Comparison of ENCODE assay signal across 8 cellular contexts in the genomic region with DNA sequence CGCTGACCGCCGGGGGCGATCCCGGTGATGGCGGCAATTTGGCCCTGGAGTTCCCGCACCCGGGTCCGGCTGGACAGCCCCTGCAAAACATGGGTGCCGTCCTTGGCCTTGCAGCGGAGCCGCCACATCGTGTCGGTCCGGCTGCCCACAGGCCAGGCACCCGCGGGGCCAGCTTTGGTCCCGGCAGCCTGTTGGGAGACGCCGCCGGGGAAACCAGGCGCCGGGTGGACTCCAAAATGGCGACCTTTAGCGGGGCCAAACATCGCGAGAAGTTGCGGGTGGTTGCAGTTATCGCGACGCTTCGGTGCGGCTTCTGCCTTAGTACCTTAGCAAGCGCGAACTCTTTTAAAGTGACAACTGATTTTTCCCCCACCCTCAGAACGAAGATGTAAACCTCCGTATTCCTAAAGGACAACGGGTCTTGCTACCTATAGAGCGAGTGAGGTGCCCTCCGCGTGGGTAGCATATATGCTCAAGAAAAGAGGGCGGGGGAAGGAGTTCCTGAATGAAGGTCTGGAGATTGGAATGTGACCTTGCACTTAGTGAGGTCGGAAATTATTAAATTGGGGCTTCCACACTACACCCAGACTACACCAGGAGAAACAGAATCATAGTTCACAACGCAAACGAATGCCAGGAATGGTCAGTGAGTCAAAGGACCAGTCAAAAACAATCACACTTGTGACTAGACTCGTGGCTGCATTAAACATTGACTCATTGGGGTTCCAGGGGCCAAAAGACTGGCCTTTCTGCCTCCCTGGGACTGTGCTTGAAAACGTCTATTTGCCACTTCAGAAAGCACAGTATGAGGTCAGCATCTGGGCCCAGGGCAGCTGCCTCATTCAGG. TPM values are rescaled to one million over a fixed set of nuclear protein-coding genes. Genes with fewer than 3 reads are reported as not detected.
A peak's percentile ranks its signal among the peaks of the same experiment; 100 is the strongest.
DNase-seq lines count a peak whose midpoint lies in the region; ATAC-seq, FAIRE-seq and TF ChIP-seq lines count a peak whose summit lies in the region.

A gene (minus strand): TSS at position 441 of the 847 bp plus-strand sequence. CDS start 178 bp downstream, at position 263.

- peaks cover 37% of the 10 kb centered on the region for H3K4me1 ChIP-seq in endocrine pancreas (ENCODE audit: control insufficient read depth, insufficient read depth, low read length)
- no peaks in the 10 kb centered on the region for H3K4me1 ChIP-seq in mesendoderm (ENCODE audit: control insufficient read depth, low read depth, low read length)

- peak within 1 kb of the TSS; percentile 100 for H3K9ac ChIP-seq in endocrine pancreas (ENCODE audit: control insufficient read depth, insufficient read depth, low read length)
- peak within 1 kb of the TSS; percentile 92 for H3K9ac ChIP-seq in mesendoderm (ENCODE audit: low read length)

- FAIRE-seq in GM19239 (lab: Jason Lieb, UNC), result peak; percentile 85

- H3K36me3 ChIP-seq in endocrine pancreas (ENCODE audit: control insufficient read depth, insufficient read depth, low read length) (peaks cover 4% of the 10 kb centered on the region), mesendoderm (ENCODE audit: control insufficient read depth, insufficient read depth, low read length) (peaks cover 3% of the 10 kb centered on the region)

- H3K27ac Mint-ChIP-seq in activated CD8-positive, alpha-beta memory T cell treated with anti-CD3 and anti-CD28 coated beads, Interleukin-2, amount 10 ng/mL, durations not matched to agents 7 days and 5 days, result peak within 1 kb of the TSS; percentile 93

- H3K4me3 Mint-ChIP-seq in activated CD8-positive, alpha-beta memory T cell treated with anti-CD3 and anti-CD28 coated beads, Interleukin-2, amount 10 ng/mL, durations not matched to agents 7 days and 5 days, result peak within 1 kb of the TSS; percentile 95

- H2BK5ac ChIP-seq in mesendoderm (ENCODE audit: low read length), result no peak within 1 kb of the TSS

- WGBS in mesendoderm (ENCODE audit: extremely low coverage, insufficient coverage, low lambda C conversion rate), result no CpG with 5 or more reads among the region's 47 CpGs

- no peak within 1 kb of the TSS for H2BK15ac ChIP-seq in mesendoderm (replicated peaks; ENCODE audit: low read depth)

- H3K79me2 ChIP-seq in mesendoderm (ENCODE audit: control insufficient read depth, insufficient read depth, low read length), result peaks cover 23% of the 10 kb centered on the region

- H3K27ac ChIP-seq in mesendoderm (ENCODE audit: low read depth, low read length), result peak within 1 kb of the TSS; percentile 87

- H3K4ac ChIP-seq in mesendoderm (ENCODE audit: low read depth, low read length), result peak within 1 kb of the TSS; percentile 28

- no peak within 1 kb of the TSS for H2BK120ac ChIP-seq in mesendoderm (ENCODE audit: low read depth, low read length)

- ATAC-seq in activated CD8-positive, alpha-beta memory T cell treated with anti-CD3 and anti-CD28 coated beads, Interleukin-2, amount 10 ng/mL, durations not matched to agents 7 days and 5 days, result peak; percentile 68

- no peak within 1 kb of the TSS for H2AK5ac ChIP-seq in mesendoderm (ENCODE audit: low read length)

- TF ChIP-seq CTCF in AG10803 (conservative IDR thresholded peaks at IDR 0.05; ENCODE audit: low read length), result no peak

- no peak within 1 kb of the TSS for H3K23ac ChIP-seq in mesendoderm (ENCODE audit: low read length)

- H3K27me3 Mint-ChIP-seq in activated CD8-positive, alpha-beta memory T cell treated with anti-CD3 and anti-CD28 coated beads, Interleukin-2, amount 10 ng/mL, durations not matched to agents 7 days and 5 days, result peaks cover 3% of the 10 kb centered on the region

- H3K18ac ChIP-seq in mesendoderm (ENCODE audit: low read length), result peak within 1 kb of the TSS; percentile 64

- peaks cover 51% of the 10 kb centered on the region for H3K4me1 Mint-ChIP-seq in activated CD8-positive, alpha-beta memory T cell treated with anti-CD3 and anti-CD28 coated beads, Interleukin-2, amount 10 ng/mL, durations not matched to agents 7 days and 5 days

- peak within 1 kb of the TSS; percentile 98 for H3K4me3 ChIP-seq in AG10803 (ENCODE audit: low read length)
- H3K4me3 ChIP-seq in endocrine pancreas (ENCODE audit: control insufficient read depth, insufficient read depth, low read length), result peak within 1 kb of the TSS; percentile 100
- H3K4me3 ChIP-seq in mesendoderm (ENCODE audit: low read length), result peak within 1 kb of the TSS; percentile 75

- peak within 1 kb of the TSS; percentile 59 for H3K4me2 ChIP-seq in mesendoderm (ENCODE audit: low read length)

- H3K9me3 ChIP-seq in endocrine pancreas (ENCODE audit: control insufficient read depth, low read length), result no peaks in the 10 kb centered on the region

- H3K27me3 ChIP-seq in endocrine pancreas (ENCODE audit: control insufficient read depth, insufficient read depth, low read length) (no peaks in the 10 kb centered on the region), mesendoderm (ENCODE audit: insufficient read depth, low read length, poor library complexity) (no peaks in the 10 kb centered on the region)

- H3K36me3 Mint-ChIP-seq in activated CD8-positive, alpha-beta memory T cell treated with anti-CD3 and anti-CD28 coated beads, Interleukin-2, amount 10 ng/mL, durations not matched to agents 7 days and 5 days, result peaks cover 22% of the 10 kb centered on the region

- H4K8ac ChIP-seq in mesendoderm (ENCODE audit: low read depth, low read length), result no peak within 1 kb of the TSS

- CTCF ChIA-PET in activated CD8-positive, alpha-beta memory T cell treated with anti-CD3 and anti-CD28 coated beads, Interleukin-2, amount 10 ng/mL, durations not matched to agents 7 days and 5 days (lab: Charles Lee), result interaction anchor here (1.5 to 2.8 kb wide), 4 partner anchors 16 to 449 kb away, joined by 5 to 18 read pairs (median 8); no protein-coding TSS in a partner anchor

- H3K9me3 Mint-ChIP-seq in activated CD8-positive, alpha-beta memory T cell treated with anti-CD3 and anti-CD28 coated beads, Interleukin-2, amount 10 ng/mL, durations not matched to agents 7 days and 5 days (ENCODE audit: low read depth), result no peaks in the 10 kb centered on the region

- peaks cover 3% of the 10 kb centered on the region for H3K79me1 ChIP-seq in mesendoderm (ENCODE audit: low read length)

- H3K56ac ChIP-seq in mesendoderm (ENCODE audit: low read length), result peak within 1 kb of the TSS; percentile 93

- peak within 1 kb of the TSS; percentile 28 for H4K5ac ChIP-seq in mesendoderm (ENCODE audit: low read length)

- DNase-seq in AG10803 (ENCODE audit: low read depth) (peak; percentile 89), GM19239 (ENCODE audit: insufficient read length, low spot score) (peak; percentile 73), HT1080 (ENCODE audit: low read depth) (peak; percentile 87), NOMO-1 (lab: John Stamatoyannopoulos, UW; ENCODE audit: unreplicated experiment in 2 of 2) (peak; percentile 70 to 86), mesendoderm (peak; percentile 95)
- peak; percentile 95 for DNase-seq in activated CD8-positive, alpha-beta memory T cell treated with anti-CD3 and anti-CD28 coated beads, Interleukin-2, amount 10 ng/mL, durations not matched to agents 7 days and 5 days
- DNase-seq in stimulated activated CD8-positive, alpha-beta memory T cell treated with anti-CD3 and anti-CD28 coated beads, Interleukin-12 subunit alpha, Interleukin-12 subunit beta, amount 100 ng/mL, for 1 hour (ENCODE audit: low read depth), result peak; percentile 79

RNA-seq across cellular contexts. Expression of the gene that starts here (rescaled TPM):
- 9.6 and 9.8 TPM in 2 replicates for total RNA-seq in HT1080 (2014; rRNA removed; shearing (Covaris generic))
- polyA plus RNA-seq in HT1080 (2015; cell fraction: cytosol; rRNA removed), result 6.8 and 8.8 TPM in 2 replicates
- 15.1 and 17.7 TPM in 2 replicates for polyA plus RNA-seq in HT1080 (2015; cell fraction: nucleus; rRNA removed)
- total RNA-seq in activated CD8-positive, alpha-beta memory T cell treated with anti-CD3 and anti-CD28 coated beads, Interleukin-2, amount 10 ng/mL, durations not matched to agents 7 days and 5 days, result 1 to 10 TPM; 8.7 to 9.7 TPM
- 5.0 TPM for polyA plus RNA-seq in mesendoderm (2013, experiment 1 of 2)
- polyA plus RNA-seq in mesendoderm (2013, experiment 2 of 2), result 4.9 TPM

Comparison
In these comparisons a context has a peak if more than half of its experiments do, and no peak if none do; other contexts are left out.
1. Peak in every context shown above with its lines: DNase-seq, ATAC-seq, H3K4me3 ChIP-seq and H3K27ac ChIP-seq.